ENCODE assay signal across 8 cellular contexts in the genomic region with DNA sequence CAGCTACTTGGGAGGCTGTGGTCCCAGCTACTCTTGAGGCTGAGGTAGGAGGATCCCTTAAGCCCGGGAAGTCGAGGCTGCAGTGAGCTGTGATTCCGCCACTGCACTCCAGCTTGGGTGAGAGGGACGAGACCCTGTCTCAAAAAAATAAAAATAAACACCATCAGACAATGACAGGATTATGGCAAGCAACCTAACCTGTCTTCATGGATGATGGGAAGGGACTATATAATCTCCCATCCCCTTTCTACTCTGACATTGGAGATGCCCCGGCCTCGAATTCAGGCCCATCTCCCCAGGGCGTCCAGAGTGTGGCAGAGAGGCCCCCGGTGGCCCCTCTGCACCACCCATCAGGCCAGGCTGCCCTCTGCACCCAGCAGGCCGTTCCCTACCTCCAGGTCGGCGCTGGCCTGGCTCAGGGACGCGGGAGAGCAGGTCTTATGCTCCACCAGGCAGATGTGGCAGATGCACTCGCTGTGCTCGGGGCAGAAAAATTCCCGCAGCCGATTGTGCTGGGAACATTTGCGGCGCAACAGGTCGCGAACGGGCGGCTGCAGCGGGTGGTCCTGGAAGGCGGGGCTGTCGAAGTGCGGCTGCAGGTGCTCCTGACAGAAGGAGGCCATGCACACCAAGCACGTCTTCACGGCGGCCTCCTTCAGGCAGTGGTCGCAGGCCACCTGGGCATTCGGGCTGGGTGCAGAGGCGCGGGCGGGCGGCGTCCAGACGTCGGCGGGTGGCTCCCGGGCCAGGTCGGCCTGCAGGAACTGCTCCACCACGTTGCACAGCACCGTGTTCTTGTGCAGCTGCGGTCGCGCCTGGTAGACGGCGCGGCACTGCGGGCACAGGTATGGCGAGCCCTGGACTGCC. TPM values are rescaled to one million over a fixed set of nuclear protein-coding genes. Genes with fewer than 3 reads are reported as not detected.
DNase-seq lines count a peak whose midpoint lies in the region; ATAC-seq and TF ChIP-seq lines count a peak whose summit lies in the region.

No MANE protein-coding gene starts in this region.

- peak overlapping the region; percentile 91 to 98 for H3K4me3 ChIP-seq in left lung
- peak overlapping the region; percentile 71 to 89 for H3K4me3 ChIP-seq in tibial artery

- TF ChIP-seq CTCF in left lung (IDR thresholded peaks at IDR 0.05) = no peak
- no peak for TF ChIP-seq CTCF in tibial artery (IDR thresholded peaks at IDR 0.05)

- DNase-seq in stimulated activated CD8-positive, alpha-beta memory T cell treated with anti-CD3 and anti-CD28 coated beads, Interleukin-12 subunit alpha, Interleukin-12 subunit beta, amount 100 ng/mL, for 4 hours (ENCODE audit: low read depth) = peak; percentile 5
- DNase-seq in stimulated activated CD8-positive, alpha-beta memory T cell treated with anti-CD3 and anti-CD28 coated beads, Interleukin-4, amount 100 ng/mL, for 48 hours = no peak
- DNase-seq in NCI-H526 treated with DMSO at 0.1 percent for 48 hours (lab: John Stamatoyannopoulos, UW) (peak; percentile 89), caudate nucleus (lab: John Stamatoyannopoulos, UW) (peak in 2 of 61 donors; percentile 20 to 30), left lung (peak; percentile 61 to 85), tibial artery (no peak), putamen (ENCODE audit: low spot score) (no peak)

- intact Hi-C loops in left lung (cut with DNase I) (no loop called here), tibial artery (cut with DNase I; ENCODE audit: low total_unique reads) (no loop called here)

- ATAC-seq in HG02938 (IDR thresholded peaks at IDR 0.05; ENCODE audit: unreplicated experiment) = peak; percentile 25
- ATAC-seq in left lung = peak; percentile 44

- H3K36me3 ChIP-seq in left lung (peaks cover 0 to 14% of the 10 kb centered on the region in 2 donors), tibial artery (peaks cover 0 to 3% (median 2%) of the 10 kb centered on the region in 3 donors)

- H3K27me3 ChIP-seq in left lung (no peaks in the 10 kb centered on the region), tibial artery (no peaks in the 10 kb centered on the region)

- peaks cover 28 to 76% of the 10 kb centered on the region in 2 donors for H3K4me1 ChIP-seq in left lung
- H3K4me1 ChIP-seq in tibial artery = peaks cover 4 to 57% (median 32%) of the 10 kb centered on the region in 4 donors

- H3K27ac ChIP-seq in caudate nucleus (ENCODE audit: low read depth, low read length) = peak overlapping the region; percentile 76
- H3K27ac ChIP-seq in left lung = peak overlapping the region; percentile 93 to 100
- H3K27ac ChIP-seq in tibial artery = peak overlapping the region; percentile 83 to 86

- H3K9me3 ChIP-seq in left lung (no peaks in the 10 kb centered on the region), tibial artery (no peaks in the 10 kb centered on the region)

RNA-seq across cellular contexts. Expression of a gene that starts 0.6 kb away (rescaled TPM):
- total RNA-seq in left lung = 100 to 1,000 TPM in 1 of 2 donors, 10 to 100 TPM in 1; 71.4 to 127 TPM

RNA-seq across cellular contexts. Expression of a gene that starts 47.6 kb away (rescaled TPM):
- 10 to 100 TPM; 10.9 to 12.3 TPM for total RNA-seq in left lung

Comparison
In these comparisons a context has a peak if more than half of its experiments do, and no peak if none do; other contexts are left out.
1. DNase-seq: peak in stimulated activated CD8-positive, alpha-beta memory T cell treated with anti-CD3 and anti-CD28 coated beads, Interleukin-12 subunit alpha, Interleukin-12 subunit beta, amount 100 ng/mL, for 4 hours (single experiment), NCI-H526 treated with DMSO at 0.1 percent for 48 hours (single experiment) and left lung (2 of 2); none in stimulated activated CD8-positive, alpha-beta memory T cell treated with anti-CD3 and anti-CD28 coated beads, Interleukin-4, amount 100 ng/mL, for 48 hours (single experiment), tibial artery (0 of 2) and putamen (single experiment).
2. Peak in every context shown above with its lines, with median percentiles within 50 percentile points of each other: H3K27ac ChIP-seq.